1 cellular context compared by ENCODE assay signal in the genomic region with DNA sequence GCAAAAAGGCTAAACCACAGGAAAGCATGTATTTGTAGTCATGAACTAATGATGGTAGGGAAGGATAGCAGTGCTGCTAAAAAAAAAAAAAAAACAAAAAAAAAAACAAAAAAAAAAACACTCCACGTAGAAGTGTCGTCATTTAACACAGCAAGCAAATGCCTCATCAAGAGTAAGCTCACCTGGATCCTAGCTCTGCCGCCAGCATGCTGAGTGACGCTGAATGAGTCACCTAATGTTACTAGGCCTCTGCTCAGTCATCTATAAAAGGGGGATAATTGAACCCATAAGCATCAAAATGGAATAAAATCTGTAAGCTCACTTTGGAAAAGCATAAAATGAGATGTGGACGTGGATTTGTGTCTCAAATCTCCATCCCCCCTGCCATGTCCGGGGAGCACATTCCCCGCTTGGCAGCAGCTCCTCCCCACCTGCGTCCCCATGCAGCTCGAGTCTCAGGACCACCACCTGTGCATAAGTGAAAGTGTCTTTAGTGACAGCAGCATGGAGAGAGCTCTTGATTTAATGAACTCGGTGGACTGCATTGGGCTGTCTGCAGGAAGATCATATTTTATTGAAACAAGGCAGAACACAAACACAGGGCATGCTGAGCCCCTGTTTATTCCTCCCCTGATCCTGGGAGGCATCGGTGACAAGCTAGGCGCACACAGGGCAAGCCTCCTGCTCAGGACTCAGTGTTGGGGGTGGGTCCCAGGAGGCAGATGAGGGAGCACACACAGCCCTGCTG.
TF ChIP-seq lines count a peak whose summit lies in the region.

No MANE protein-coding gene starts in this region.

TF ChIP-seq in GM23338, 12 proteins besides CTCF, POLR2A, EP300 and RAD21 (continued from another document):
- TF ChIP-seq, protein P1, sequence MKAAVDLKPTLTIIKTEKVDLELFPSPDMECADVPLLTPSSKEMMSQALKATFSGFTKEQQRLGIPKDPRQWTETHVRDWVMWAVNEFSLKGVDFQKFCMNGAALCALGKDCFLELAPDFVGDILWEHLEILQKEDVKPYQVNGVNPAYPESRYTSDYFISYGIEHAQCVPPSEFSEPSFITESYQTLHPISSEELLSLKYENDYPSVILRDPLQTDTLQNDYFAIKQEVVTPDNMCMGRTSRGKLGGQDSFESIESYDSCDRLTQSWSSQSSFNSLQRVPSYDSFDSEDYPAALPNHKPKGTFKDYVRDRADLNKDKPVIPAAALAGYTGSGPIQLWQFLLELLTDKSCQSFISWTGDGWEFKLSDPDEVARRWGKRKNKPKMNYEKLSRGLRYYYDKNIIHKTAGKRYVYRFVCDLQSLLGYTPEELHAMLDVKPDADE (IDR thresholded peaks at IDR 0.05), result no peak
- TF ChIP-seq POLR2AphosphoS5 (IDR thresholded peaks at IDR 0.05; ENCODE audit: low read depth) (no peak), EZH2phosphoT487 (IDR thresholded peaks at IDR 0.05; ENCODE audit: unreplicated experiment) (no peak), ZNF331 (CRISPR knock-in tag; IDR thresholded peaks at IDR 0.05; ENCODE audit: low read depth) (no peak), NANOG (IDR thresholded peaks at IDR 0.05; ENCODE audit: borderline replicate concordance) (no peak)
- TF ChIP-seq, protein P2, sequence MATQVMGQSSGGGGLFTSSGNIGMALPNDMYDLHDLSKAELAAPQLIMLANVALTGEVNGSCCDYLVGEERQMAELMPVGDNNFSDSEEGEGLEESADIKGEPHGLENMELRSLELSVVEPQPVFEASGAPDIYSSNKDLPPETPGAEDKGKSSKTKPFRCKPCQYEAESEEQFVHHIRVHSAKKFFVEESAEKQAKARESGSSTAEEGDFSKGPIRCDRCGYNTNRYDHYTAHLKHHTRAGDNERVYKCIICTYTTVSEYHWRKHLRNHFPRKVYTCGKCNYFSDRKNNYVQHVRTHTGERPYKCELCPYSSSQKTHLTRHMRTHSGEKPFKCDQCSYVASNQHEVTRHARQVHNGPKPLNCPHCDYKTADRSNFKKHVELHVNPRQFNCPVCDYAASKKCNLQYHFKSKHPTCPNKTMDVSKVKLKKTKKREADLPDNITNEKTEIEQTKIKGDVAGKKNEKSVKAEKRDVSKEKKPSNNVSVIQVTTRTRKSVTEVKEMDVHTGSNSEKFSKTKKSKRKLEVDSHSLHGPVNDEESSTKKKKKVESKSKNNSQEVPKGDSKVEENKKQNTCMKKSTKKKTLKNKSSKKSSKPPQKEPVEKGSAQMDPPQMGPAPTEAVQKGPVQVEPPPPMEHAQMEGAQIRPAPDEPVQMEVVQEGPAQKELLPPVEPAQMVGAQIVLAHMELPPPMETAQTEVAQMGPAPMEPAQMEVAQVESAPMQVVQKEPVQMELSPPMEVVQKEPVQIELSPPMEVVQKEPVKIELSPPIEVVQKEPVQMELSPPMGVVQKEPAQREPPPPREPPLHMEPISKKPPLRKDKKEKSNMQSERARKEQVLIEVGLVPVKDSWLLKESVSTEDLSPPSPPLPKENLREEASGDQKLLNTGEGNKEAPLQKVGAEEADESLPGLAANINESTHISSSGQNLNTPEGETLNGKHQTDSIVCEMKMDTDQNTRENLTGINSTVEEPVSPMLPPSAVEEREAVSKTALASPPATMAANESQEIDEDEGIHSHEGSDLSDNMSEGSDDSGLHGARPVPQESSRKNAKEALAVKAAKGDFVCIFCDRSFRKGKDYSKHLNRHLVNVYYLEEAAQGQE (IDR thresholded peaks at IDR 0.05; ENCODE audit: unreplicated experiment), result no peak
